1 cellular context compared by ENCODE assay signal in the genomic region with DNA sequence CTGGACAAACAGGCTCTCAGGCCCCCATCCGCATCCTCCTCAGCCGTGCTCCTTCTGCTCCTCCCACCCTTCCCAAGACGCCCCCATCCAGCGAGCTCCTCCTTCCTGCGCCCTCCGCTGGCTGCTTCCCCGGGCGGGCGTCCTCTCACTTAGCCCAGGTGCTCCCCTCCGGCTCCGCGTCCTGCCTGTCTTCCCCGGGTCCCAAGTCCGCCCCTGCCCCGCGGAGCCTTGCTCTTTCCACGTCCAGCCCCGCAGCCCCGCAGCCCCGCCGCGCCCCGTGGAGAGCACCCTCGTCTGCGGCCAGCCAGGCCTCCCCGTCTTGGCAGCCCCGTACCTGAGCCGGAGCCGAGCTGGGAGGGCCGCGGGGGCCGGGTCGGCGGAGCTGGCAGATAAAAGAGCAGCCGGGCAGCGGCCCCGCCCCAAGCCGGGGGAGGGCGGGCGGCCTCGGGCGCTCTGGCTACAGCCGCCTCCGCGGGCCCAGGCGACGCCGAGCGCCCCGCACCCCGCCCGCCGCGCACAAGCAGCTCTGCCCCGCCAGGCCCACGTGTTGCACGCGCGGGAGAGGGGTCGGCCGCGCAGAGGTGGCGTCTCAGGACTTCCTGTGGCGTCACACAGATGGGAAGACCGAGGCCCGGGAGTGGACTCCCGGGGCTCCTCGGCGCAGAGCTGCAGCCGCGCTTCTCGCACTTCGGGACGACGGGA.
TF ChIP-seq lines count a peak whose summit lies in the region.

A gene with protein sequence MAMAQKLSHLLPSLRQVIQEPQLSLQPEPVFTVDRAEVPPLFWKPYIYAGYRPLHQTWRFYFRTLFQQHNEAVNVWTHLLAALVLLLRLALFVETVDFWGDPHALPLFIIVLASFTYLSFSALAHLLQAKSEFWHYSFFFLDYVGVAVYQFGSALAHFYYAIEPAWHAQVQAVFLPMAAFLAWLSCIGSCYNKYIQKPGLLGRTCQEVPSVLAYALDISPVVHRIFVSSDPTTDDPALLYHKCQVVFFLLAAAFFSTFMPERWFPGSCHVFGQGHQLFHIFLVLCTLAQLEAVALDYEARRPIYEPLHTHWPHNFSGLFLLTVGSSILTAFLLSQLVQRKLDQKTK (minus strand): TSS at position 555 of the 702 bp plus-strand sequence. CDS start 11,869 bp downstream, outside the sequence.

TF ChIP-seq in GM23338, 12 proteins besides CTCF, POLR2A, EP300 and RAD21 (continued from another document):
- TF ChIP-seq, protein P1, sequence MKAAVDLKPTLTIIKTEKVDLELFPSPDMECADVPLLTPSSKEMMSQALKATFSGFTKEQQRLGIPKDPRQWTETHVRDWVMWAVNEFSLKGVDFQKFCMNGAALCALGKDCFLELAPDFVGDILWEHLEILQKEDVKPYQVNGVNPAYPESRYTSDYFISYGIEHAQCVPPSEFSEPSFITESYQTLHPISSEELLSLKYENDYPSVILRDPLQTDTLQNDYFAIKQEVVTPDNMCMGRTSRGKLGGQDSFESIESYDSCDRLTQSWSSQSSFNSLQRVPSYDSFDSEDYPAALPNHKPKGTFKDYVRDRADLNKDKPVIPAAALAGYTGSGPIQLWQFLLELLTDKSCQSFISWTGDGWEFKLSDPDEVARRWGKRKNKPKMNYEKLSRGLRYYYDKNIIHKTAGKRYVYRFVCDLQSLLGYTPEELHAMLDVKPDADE (IDR thresholded peaks at IDR 0.05): 0 out of 2 replicates have a peak, but pooled peaks have one; percentile 13
